Comparison of ENCODE assay signal across 21 cellular contexts in genomic region chr18:518081-518480, GRCh38. TPM values are rescaled to one million over a fixed set of nuclear protein-coding genes. Genes with fewer than 3 reads are reported as not detected.
"Had no signal": no experiment of that assay in that cellular context is flagged by ENCODE, and none has a peak within 500 bp of the region (broad histone marks: within the 10 kb centered on the region; RNA-seq: fewer than 3 reads in every experiment).

No MANE protein-coding gene starts in this region.

- DNase-seq: activated CD4-positive, alpha-beta T cell treated with anti-CD3 and anti-CD28 coated beads, Interleukin-2, amount 50 U/mL, for 4 hours; activated gamma-delta T cell; adrenal gland; dermis blood vessel endothelial cell; effector memory CD4-positive, alpha-beta T cell; heart right ventricle; immature natural killer cell; kidney glomerular epithelial cell; left ventricle myocardium inferior; mammary epithelial cell; naive thymus-derived CD8-positive, alpha-beta T cell; stimulated activated CD4-positive, alpha-beta T cell treated with anti-CD3 and anti-CD28 coated beads, Interleukin-12 subunit alpha, Interleukin-12 subunit beta, amount 100 ng/mL, for 4 hours; stimulated activated CD4-positive, alpha-beta T cell treated with anti-CD3 and anti-CD28 coated beads, Interleukin-1b, Interleukin-23, amount 100 ng/mL, for 48 hours; T-helper 2 cell; trophoblast cell had no signal

- H3K27me3 ChIP-seq: adrenal gland, heart right ventricle had no signal

- H3K9me3 ChIP-seq: adrenal gland, heart right ventricle, left ventricle myocardium inferior had no signal

- H3K79me2 ChIP-seq: parathyroid adenoma had no signal

- H3K36me3 Mint-ChIP-seq: immature natural killer cell; naive thymus-derived CD8-positive, alpha-beta T cell had no signal

- H3K9ac ChIP-seq: parathyroid adenoma had no signal

- H2AFZ ChIP-seq: parathyroid adenoma had no signal

- H3K36me3 ChIP-seq: adrenal gland, heart right ventricle, left ventricle myocardium inferior had no signal

- H3K27ac ChIP-seq: adrenal gland, epithelial cell of prostate, parathyroid adenoma had no signal

- FAIRE-seq: bronchial epithelial cell had no signal

- H3K4me1 ChIP-seq: adrenal gland, parathyroid adenoma had no signal

- ATAC-seq: naive thymus-derived CD8-positive, alpha-beta T cell had no signal

- H3K4me3 ChIP-seq: adrenal gland, heart right ventricle, left ventricle myocardium inferior had no signal

- H3K4me3 Mint-ChIP-seq: naive thymus-derived CD8-positive, alpha-beta T cell; stimulated activated naive CD8-positive, alpha-beta T cell treated with anti-CD3 and anti-CD28 coated beads, Interleukin-15, Interleukin-2, amounts not matched to agents 100 ng/mL and 50 ng/mL, for 24 hours had no signal

RNA-seq across cellular contexts. Expression of gene COLEC12, which starts 17.6 kb away (rescaled TPM):
- total RNA-seq: activated CD8-positive, alpha-beta memory T cell treated with anti-CD3 and anti-CD28 coated beads for 36 hours; activated naive CD4-positive, alpha-beta T cell treated with anti-CD3 and anti-CD28 coated beads, Interleukin-2, amount 50 U/mL, for 72 hours had no signal
- polyA plus RNA-seq: immature natural killer cell; mammary epithelial cell; naive thymus-derived CD8-positive, alpha-beta T cell had no signal
